11 cellular contexts compared by ENCODE assay signal in the genomic region with DNA sequence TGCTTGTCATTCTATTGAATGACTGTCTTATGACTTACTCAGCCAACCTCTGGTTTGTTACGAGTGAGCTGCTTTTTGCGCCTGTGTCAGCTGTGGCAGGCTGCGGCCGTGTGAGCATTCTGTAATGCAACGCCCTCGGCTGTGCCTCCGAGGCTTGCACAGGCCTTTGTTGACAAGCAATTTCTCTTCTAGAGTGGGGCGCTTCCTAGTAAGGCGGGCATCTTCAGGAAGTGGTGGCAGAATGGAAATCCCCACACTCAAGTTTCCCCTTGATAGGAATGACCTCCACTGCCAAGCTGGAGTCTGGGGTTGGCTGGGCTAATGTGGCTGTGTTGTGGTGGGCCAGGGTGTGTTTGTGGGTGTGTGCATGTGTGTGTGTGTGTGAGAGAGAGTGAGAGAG. TPM values are rescaled to one million over a fixed set of nuclear protein-coding genes. Genes with fewer than 3 reads are reported as not detected.
DNase-seq lines count a peak whose midpoint lies in the region; ATAC-seq, FAIRE-seq and TF ChIP-seq lines count a peak whose summit lies in the region.
"Had no signal": no experiment of that assay in that cellular context is flagged by ENCODE, and none has a peak within 500 bp of the region (broad histone marks: within the 10 kb centered on the region; RNA-seq: fewer than 3 reads in every experiment).

No MANE protein-coding gene starts in this region.

- H3K4me2 ChIP-seq in neural cell (ENCODE audit: low read length), result no peak overlapping the region

- H4K20me1 ChIP-seq in neural cell (ENCODE audit: insufficient read depth), result no peaks in the 10 kb centered on the region
- H4K20me1 ChIP-seq: BLaER1 treated with 17β-estradiol and CSF1 and Interleukin-3, amounts not matched to agents 10 nM and 100 nM had no signal

- H3K36me3 ChIP-seq in neural cell (ENCODE audit: insufficient read depth, low read length) (no peaks in the 10 kb centered on the region), vagina (no peaks in the 10 kb centered on the region)
- H3K36me3 ChIP-seq: BLaER1 treated with 17β-estradiol and CSF1 and Interleukin-3, amounts not matched to agents 10 nM and 100 nM had no signal

- peak; percentile 69 for TF ChIP-seq EP300 in neural cell (conservative IDR thresholded peaks at IDR 0.05; ENCODE audit: poor library complexity, severe bottlenecking)

- H3K4me3 ChIP-seq in neural cell (ENCODE audit: low read length) (peak overlapping the region; percentile 16), vagina (no peak overlapping the region)
- H3K4me3 ChIP-seq: BLaER1 treated with 17β-estradiol and CSF1 and Interleukin-3, amounts not matched to agents 10 nM and 100 nM had no signal

- H3K27ac ChIP-seq in neural cell (ENCODE audit: low read length) (peak overlapping the region; percentile 74), vagina (no peak overlapping the region)

- intact Hi-C loops in vagina (cut with DNase I), result no loop called here

- ATAC-seq in GM19397 (IDR thresholded peaks at IDR 0.05; ENCODE audit: unreplicated experiment), result no peak

- H3K9ac ChIP-seq in neural cell (ENCODE audit: low read length), result peak overlapping the region; percentile 40
- H3K9ac ChIP-seq: BLaER1 treated with 17β-estradiol and CSF1 and Interleukin-3, amounts not matched to agents 10 nM and 100 nM had no signal

- H3K9me2 ChIP-seq in neural cell (ENCODE audit: insufficient read depth, low read length), result no peaks in the 10 kb centered on the region

- H3K9me3 ChIP-seq in neural cell (ENCODE audit: low read length) (no peaks in the 10 kb centered on the region), vagina (no peaks in the 10 kb centered on the region)

- TF ChIP-seq CTCF in neural cell (IDR thresholded peaks at IDR 0.05; ENCODE audit: poor library complexity, severe bottlenecking) (no peak), vagina (IDR thresholded peaks at IDR 0.05) (no peak)

- no peaks in the 10 kb centered on the region for H3K79me2 ChIP-seq in neural cell (replicated peaks; ENCODE audit: insufficient read depth, low read length)

- peak overlapping the region; percentile 23 for H2AFZ ChIP-seq in neural cell (ENCODE audit: low read depth, low read length)

- peak; percentile 27 for TF ChIP-seq RAD21 in neural cell (conservative IDR thresholded peaks at IDR 0.05)

- H3K27me3 ChIP-seq in neural cell (ENCODE audit: insufficient read depth, low read depth, low read length) (no peaks in the 10 kb centered on the region), vagina (no peaks in the 10 kb centered on the region)
- H3K27me3 ChIP-seq: BLaER1 treated with 17β-estradiol and CSF1 and Interleukin-3, amounts not matched to agents 10 nM and 100 nM had no signal

- H3K4me1 ChIP-seq in vagina, result no peaks in the 10 kb centered on the region

- peak; percentile 60 for DNase-seq in DMS153 treated with DMSO at 0.1 percent for 48 hours (lab: John Stamatoyannopoulos, UW; ENCODE audit: unreplicated experiment)
- peak; percentile 89 for DNase-seq in RCC 7860 (ENCODE audit: low spot score)
- peak; percentile 42 for DNase-seq in activated T-helper 1 cell treated with Interleukin-2 at 50 U/mL for 16 hours (ENCODE audit: low read depth)
- DNase-seq in vagina (ENCODE audit: extremely low spot score in 2 of 2), result no peak
- DNase-seq in NCI-H526 treated with DMSO at 0.1 percent for 48 hours (lab: John Stamatoyannopoulos, UW), result no peak
- no peak for DNase-seq in GOT3 (lab: John Stamatoyannopoulos, UW)

- peak; percentile 89 for FAIRE-seq in RCC 7860 (lab: Jason Lieb, UNC)
- FAIRE-seq: TTC549 had no signal

- peaks cover 5% of the 10 kb centered on the region for H3F3A ChIP-seq in neural cell (ENCODE audit: insufficient read depth, low read length, poor library complexity, severe bottlenecking)

- no peak for TF ChIP-seq POLR2A in vagina (IDR thresholded peaks at IDR 0.05)

TF ChIP-seq in neural cell, 6 proteins besides CTCF, POLR2A, EP300 and RAD21:
- TF ChIP-seq REST (IDR thresholded peaks at IDR 0.05; ENCODE audit: borderline replicate concordance) (no peak), SMC3 (conservative IDR thresholded peaks at IDR 0.05; ENCODE audit: poor library complexity) (no peak), MXI1 (conservative IDR thresholded peaks at IDR 0.05; ENCODE audit: poor library complexity, severe bottlenecking) (no peak), POLR2AphosphoS5 (IDR thresholded peaks at IDR 0.05) (peak; percentile 57), TAF1 (IDR thresholded peaks at IDR 0.05; ENCODE audit: low read depth) (no peak), EZH2 (IDR thresholded peaks at IDR 0.05; ENCODE audit: borderline replicate concordance, insufficient read depth, low read length, poor library complexity, severe bottlenecking) (no peak)
TF ChIP-seq in neural cell: peak in this region for 1.

RNA-seq across cellular contexts. Expression of gene TMEM178B, which starts 20.2 kb away (rescaled TPM):
- polyA plus RNA-seq in neural cell, result 40.7 and 44.9 TPM in 2 replicates
- polyA minus RNA-seq in neural cell, result 140 and 154 TPM in 2 replicates
- 1.2 TPM for total RNA-seq in vagina
- polyA plus RNA-seq: IgD-negative memory B cell had no signal

RNA-seq across cellular contexts. Expression of gene MRPS33, which starts 38.9 kb away (rescaled TPM):
- 68.4 and 68.5 TPM in 2 replicates for polyA plus RNA-seq in neural cell
- polyA minus RNA-seq in neural cell, result 20.9 and 27.4 TPM in 2 replicates
- 5.9 TPM for total RNA-seq in vagina

Comparison
In these comparisons a context has a peak if more than half of its experiments do, and no peak if none do; other contexts are left out.
1. DNase-seq: peak in DMS153 treated with DMSO at 0.1 percent for 48 hours (single experiment), RCC 7860 (single experiment) and activated T-helper 1 cell treated with Interleukin-2 at 50 U/mL for 16 hours (single experiment); none in vagina (0 of 2), NCI-H526 treated with DMSO at 0.1 percent for 48 hours (single experiment) and GOT3 (single experiment).